In the genomic region with DNA sequence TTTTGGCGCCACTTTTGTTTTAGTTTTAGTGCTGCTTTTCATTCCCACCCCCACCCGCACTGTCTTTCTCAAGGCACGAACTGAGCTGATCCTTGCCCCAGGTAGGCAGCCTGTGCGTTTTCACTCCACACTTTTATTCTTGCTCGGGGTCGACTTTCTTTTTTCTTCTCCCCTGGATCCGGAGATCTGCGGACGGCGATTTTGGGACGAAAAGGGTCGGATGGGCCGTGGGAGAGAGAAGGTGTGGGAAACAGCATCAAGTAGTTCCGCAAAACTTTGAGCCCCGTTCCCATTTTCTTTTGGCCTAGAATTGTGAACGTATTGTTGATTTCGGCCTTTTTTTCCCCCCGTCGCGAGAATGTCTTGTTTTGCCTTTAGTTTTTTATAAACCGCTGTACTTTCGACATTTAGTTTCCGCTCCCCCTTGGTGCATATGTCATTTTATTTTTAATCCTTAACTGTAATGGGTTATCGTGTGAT, we compare ENCODE assay signal across 8 cellular contexts. TPM values are rescaled to one million over a fixed set of nuclear protein-coding genes. Genes with fewer than 3 reads are reported as not detected.
DNase-seq lines count a peak whose midpoint lies in the region; ATAC-seq and TF ChIP-seq lines count a peak whose summit lies in the region.

No MANE protein-coding gene starts in this region.

- peaks cover 71% of the 10 kb centered on the region for H3K79me2 ChIP-seq in OCI-LY3 (ENCODE audit: low read length)

- peaks cover 17% of the 10 kb centered on the region for H3K4me1 ChIP-seq in OCI-LY3 (ENCODE audit: low read length)

- H2AFZ ChIP-seq in OCI-LY3 (ENCODE audit: low read depth, low read length) = peak overlapping the region; percentile 54; the same call in 1 of the 2 replicates

- ATAC-seq in naive thymus-derived CD8-positive, alpha-beta T cell = no peak
- ATAC-seq in HG03159 (IDR thresholded peaks at IDR 0.05; ENCODE audit: unreplicated experiment) (no peak), HG03571 (IDR thresholded peaks at IDR 0.05; ENCODE audit: unreplicated experiment) (no peak)

- H3K27ac ChIP-seq in OCI-LY3 (ENCODE audit: low read length) = peak overlapping the region; percentile 98

- H3K4me3 ChIP-seq in OCI-LY3 (ENCODE audit: low read length) = peak overlapping the region; percentile 98

- no peaks in the 10 kb centered on the region for H3K27me3 ChIP-seq in OCI-LY3 (ENCODE audit: low read depth, low read length)

- no peak for TF ChIP-seq CTCF in OCI-LY3 (IDR thresholded peaks at IDR 0.05; ENCODE audit: low read depth, low read length)

- peaks cover 0 to 6% (median 0%) of the 10 kb centered on the region in 9 donors for H3K9me3 Mint-ChIP-seq in naive thymus-derived CD8-positive, alpha-beta T cell

- peaks cover 9 to 34% (median 32%) of the 10 kb centered on the region in 4 donors for H3K4me1 Mint-ChIP-seq in naive thymus-derived CD8-positive, alpha-beta T cell

- H3K4me2 ChIP-seq in OCI-LY3 (ENCODE audit: low read length) = peak overlapping the region; percentile 88

- DNase-seq in NCI-H82 treated with DMSO at 0.1 percent for 48 hours (lab: John Stamatoyannopoulos, UW; ENCODE audit: unreplicated experiment) = peak; percentile 76
- no peak for DNase-seq in NCI-H82 (lab: John Stamatoyannopoulos, UW)
- DNase-seq in dermis blood vessel endothelial cell = peak; percentile 46
- DNase-seq in naive thymus-derived CD8-positive, alpha-beta T cell = peak in 2 of 10 donors; percentile 12 to 26
- DNase-seq in putamen (ENCODE audit: low spot score) = no peak

- no peaks in the 10 kb centered on the region for H3K9me3 ChIP-seq in OCI-LY3 (ENCODE audit: insufficient read depth, low read length)

- no peaks in the 10 kb centered on the region for H3K36me3 ChIP-seq in OCI-LY3 (replicated peaks; ENCODE audit: low read depth, low read length)

- peak overlapping the region; percentile 94 to 99 (median 96) for H3K4me3 Mint-ChIP-seq in naive thymus-derived CD8-positive, alpha-beta T cell

- POLR2A ChIA-PET in naive thymus-derived CD8-positive, alpha-beta T cell (lab: Charles Lee) = interaction anchor here (0.6 to 1.3 kb wide), 7 partner anchors 53 to 116 kb away, joined by 3 to 7 read pairs (median 5); no protein-coding TSS in a partner anchor

- peaks cover 39% of the 10 kb centered on the region for H4K20me1 ChIP-seq in OCI-LY3 (ENCODE audit: insufficient read depth, low read length)

- peak overlapping the region; percentile 97 for H3K9ac ChIP-seq in OCI-LY3 (ENCODE audit: low read length)

- H3K27ac Mint-ChIP-seq in naive thymus-derived CD8-positive, alpha-beta T cell = peak overlapping the region; percentile 95 to 99 (median 98)

- H3K27me3 Mint-ChIP-seq in naive thymus-derived CD8-positive, alpha-beta T cell = peaks cover 0 to 6% (median 0%) of the 10 kb centered on the region in 5 donors

- peaks cover 2 to 12% (median 5%) of the 10 kb centered on the region in 3 donors for H3K36me3 Mint-ChIP-seq in naive thymus-derived CD8-positive, alpha-beta T cell

RNA-seq across cellular contexts. Expression of a gene that starts 0.5 kb away (rescaled TPM):
- total RNA-seq in dermis blood vessel endothelial cell = 107 and 135 TPM in 2 replicates
- total RNA-seq in naive thymus-derived CD8-positive, alpha-beta T cell = 100 to 1,000 TPM; 131 to 146 TPM
- polyA plus RNA-seq in naive thymus-derived CD8-positive, alpha-beta T cell = 10 to 100 TPM; 58.2 to 67.7 (median 64.0) TPM

Comparison
In these comparisons a context has a peak if more than half of its experiments do, and no peak if none do; other contexts are left out.
1. DNase-seq: peak in NCI-H82 treated with DMSO at 0.1 percent for 48 hours (single experiment) and dermis blood vessel endothelial cell (single experiment); none in NCI-H82 (single experiment) and putamen (single experiment).